ENCODE assay signal across 22 cellular contexts in the genomic region with DNA sequence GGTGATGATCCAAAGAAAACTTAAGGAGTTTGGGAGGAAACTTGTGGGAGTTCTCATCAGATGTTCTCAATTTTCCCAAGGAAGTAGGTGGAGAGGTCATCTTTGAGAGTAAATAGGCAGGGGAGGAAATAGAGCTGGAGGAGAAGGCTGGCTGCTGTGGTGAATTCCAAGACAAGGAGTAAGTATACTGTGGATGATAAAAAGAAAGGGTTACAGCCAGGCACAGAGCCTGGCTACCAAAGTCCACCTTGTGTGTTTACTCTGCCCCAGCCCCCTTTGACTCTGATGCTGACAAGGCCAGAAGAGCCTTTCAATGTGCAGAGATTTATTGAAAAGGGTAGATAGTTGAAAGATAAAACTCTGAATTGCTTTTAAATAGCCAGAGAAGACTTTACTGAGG.
DNase-seq lines count a peak whose midpoint lies in the region; ATAC-seq and TF ChIP-seq lines count a peak whose summit lies in the region.
"Had no signal": no experiment of that assay in that cellular context is flagged by ENCODE, and none has a peak within 500 bp of the region (broad histone marks: within the 10 kb centered on the region; RNA-seq: fewer than 3 reads in every experiment).

No MANE protein-coding gene starts in this region.

- peaks cover 46% of the 10 kb centered on the region for H3K4me1 ChIP-seq in Caco-2
- peaks cover 3% of the 10 kb centered on the region for H3K4me1 ChIP-seq in right cardiac atrium (ENCODE audit: control insufficient read depth, insufficient read depth, low read length)
- H3K4me1 ChIP-seq: breast epithelium had no signal

- H3K27ac Mint-ChIP-seq in Caco-2 (ENCODE audit: unreplicated experiment) (peak overlapping the region; percentile 71), chondrocyte (ENCODE audit: unreplicated experiment) (peak overlapping the region; percentile 9), nephron progenitor cell (peak overlapping the region; percentile 16)
- no peak overlapping the region for H3K27ac Mint-ChIP-seq in activated CD4-positive, alpha-beta T cell treated with anti-CD3 and anti-CD28 coated beads for 36 hours
- H3K27ac Mint-ChIP-seq in activated T-cell treated with anti-CD3 and anti-CD28 coated beads, Interleukin-2, amount 50 U/mL, for 72 hours, result no peak overlapping the region
- H3K27ac Mint-ChIP-seq: naive B cell had no signal

- intact Hi-C loops in Caco-2 (cut with micrococcal nuclease; ENCODE audit: unreplicated experiment), result loop anchor here (1.0 to 10.0 kb wide), 3 partner anchors 182 to 301 kb away; no protein-coding TSS in a partner anchor
- intact Hi-C loops in right cardiac atrium (cut with DNase I), result no loop called here
- intact Hi-C loops in activated CD4-positive, alpha-beta T cell treated with anti-CD3 and anti-CD28 coated beads for 36 hours (cut with DNase I, micrococcal nuclease), result no loop called here

- CTCF ChIA-PET in Caco-2 (lab: Charles Lee), result no interaction called here
- CTCF ChIA-PET in activated CD4-positive, alpha-beta T cell treated with anti-CD3 and anti-CD28 coated beads for 36 hours (lab: Charles Lee), result no interaction called here

- H3K27me3 Mint-ChIP-seq in Caco-2 (ENCODE audit: insufficient read depth, unreplicated experiment) (no peaks in the 10 kb centered on the region), chondrocyte (ENCODE audit: low read depth) (no peaks in the 10 kb centered on the region), nephron progenitor cell (ENCODE audit: low read depth, poor library complexity) (no peaks in the 10 kb centered on the region)
- H3K27me3 Mint-ChIP-seq in activated CD4-positive, alpha-beta T cell treated with anti-CD3 and anti-CD28 coated beads for 36 hours, result peaks cover 3% of the 10 kb centered on the region
- no peaks in the 10 kb centered on the region for H3K27me3 Mint-ChIP-seq in activated T-cell treated with anti-CD3 and anti-CD28 coated beads, Interleukin-2, amount 50 U/mL, for 72 hours (ENCODE audit: low read depth)

- H3K4me1 Mint-ChIP-seq in Caco-2 (ENCODE audit: low read depth, unreplicated experiment) (peaks cover 33% of the 10 kb centered on the region), chondrocyte (ENCODE audit: low read depth) (peaks cover 61% of the 10 kb centered on the region), nephron progenitor cell (peaks cover 34% of the 10 kb centered on the region)
- H3K4me1 Mint-ChIP-seq in activated CD4-positive, alpha-beta T cell treated with anti-CD3 and anti-CD28 coated beads for 36 hours, result no peaks in the 10 kb centered on the region
- no peaks in the 10 kb centered on the region for H3K4me1 Mint-ChIP-seq in activated T-cell treated with anti-CD3 and anti-CD28 coated beads, Interleukin-2, amount 50 U/mL, for 72 hours (ENCODE audit: low read depth)
- H3K4me1 Mint-ChIP-seq: naive B cell had no signal

- H3K4me3 Mint-ChIP-seq in Caco-2 (ENCODE audit: unreplicated experiment) (peak overlapping the region; percentile 2), chondrocyte (ENCODE audit: unreplicated experiment) (no peak overlapping the region), nephron progenitor cell (no peak overlapping the region)
- H3K4me3 Mint-ChIP-seq in activated CD4-positive, alpha-beta T cell treated with anti-CD3 and anti-CD28 coated beads for 36 hours, result no peak overlapping the region
- no peak overlapping the region for H3K4me3 Mint-ChIP-seq in activated T-cell treated with anti-CD3 and anti-CD28 coated beads, Interleukin-2, amount 50 U/mL, for 72 hours
- H3K4me3 Mint-ChIP-seq: naive B cell had no signal

- no peak overlapping the region for H3K4me3 ChIP-seq in Caco-2 (ENCODE audit: low read depth, low read length)
- no peak overlapping the region for H3K4me3 ChIP-seq in right cardiac atrium (ENCODE audit: low read length)
- H3K4me3 ChIP-seq: breast epithelium, dorsolateral prefrontal cortex, K562, lung, vagina had no signal

- BruUV-seq in Caco-2 (replicated peaks; lab: Mats Ljungman, UMichigan), result no TSS peak

- TF ChIP-seq CTCF in Caco-2 (IDR thresholded peaks at IDR 0.05; ENCODE audit: insufficient read depth in 1 of 2, low read depth in 1 of 2, low read length in 1 of 2, severe bottlenecking in 1 of 2, unreplicated experiment in 1 of 2) (no peak), chondrocyte (IDR thresholded peaks at IDR 0.05) (no peak), nephron progenitor cell (IDR thresholded peaks at IDR 0.05) (no peak)

- H3K27ac ChIP-seq in right cardiac atrium (ENCODE audit: low read length), result no peak overlapping the region
- H3K27ac ChIP-seq: C4-2B, dorsolateral prefrontal cortex, epithelial cell of prostate, vagina had no signal

- ATAC-seq in right cardiac atrium, result peak; percentile 73 to 89
- no peak for ATAC-seq in activated CD4-positive, alpha-beta T cell treated with anti-CD3 and anti-CD28 coated beads for 36 hours
- no peak for ATAC-seq in activated T-cell treated with anti-CD3 and anti-CD28 coated beads, Interleukin-2, amount 50 U/mL, for 72 hours (replicated peaks in 1 of 2)
- ATAC-seq: K562 had no signal

- no peaks in the 10 kb centered on the region for H3K36me3 Mint-ChIP-seq in Caco-2 (ENCODE audit: insufficient read depth, unreplicated experiment)
- H3K36me3 Mint-ChIP-seq in chondrocyte (ENCODE audit: low read depth), result no peaks in the 10 kb centered on the region
- peaks cover 4% of the 10 kb centered on the region for H3K36me3 Mint-ChIP-seq in nephron progenitor cell (ENCODE audit: low read depth)
- no peaks in the 10 kb centered on the region for H3K36me3 Mint-ChIP-seq in activated CD4-positive, alpha-beta T cell treated with anti-CD3 and anti-CD28 coated beads for 36 hours (ENCODE audit: low read depth)
- no peaks in the 10 kb centered on the region for H3K36me3 Mint-ChIP-seq in activated T-cell treated with anti-CD3 and anti-CD28 coated beads, Interleukin-2, amount 50 U/mL, for 72 hours (ENCODE audit: insufficient read depth in 2 of 2)
- H3K36me3 Mint-ChIP-seq: naive B cell had no signal

- POLR2A ChIA-PET in Caco-2 (lab: Charles Lee), result no interaction called here
- POLR2A ChIA-PET in activated CD4-positive, alpha-beta T cell treated with anti-CD3 and anti-CD28 coated beads for 36 hours (lab: Charles Lee), result no interaction called here

- H3K27me3 ChIP-seq in Caco-2 (replicated peaks; ENCODE audit: control insufficient read depth, insufficient read depth, low read length) (no peaks in the 10 kb centered on the region), right cardiac atrium (ENCODE audit: control insufficient read depth, insufficient read depth) (no peaks in the 10 kb centered on the region)
- H3K27me3 ChIP-seq: breast epithelium, vagina had no signal

- H3K36me3 ChIP-seq in Caco-2 (ENCODE audit: control insufficient read depth, insufficient read depth, low read length), result no peaks in the 10 kb centered on the region; the same call in 1 of the 2 replicates
- H3K36me3 ChIP-seq: breast epithelium, vagina had no signal

- DNase-seq in Caco-2 (peak; percentile 60 to 90), chondrocyte (ENCODE audit: low spot score) (no peak), right cardiac atrium (no peak), nephron progenitor cell (no peak), KG1 (lab: John Stamatoyannopoulos, UW) (no peak), T-helper 1 cell (no peak)
- DNase-seq in activated CD4-positive, alpha-beta T cell treated with anti-CD3 and anti-CD28 coated beads for 36 hours, result no peak
- no peak for DNase-seq in activated T-cell treated with anti-CD3 and anti-CD28 coated beads, Interleukin-2, amount 50 U/mL, for 72 hours
- DNase-seq: activated CD4-positive, alpha-beta T cell treated with anti-CD3 and anti-CD28 coated beads for 4 hours; activated effector memory CD4-positive, alpha-beta T cell treated with Interleukin-2 at 50 U/mL for 16 hours; dorsolateral prefrontal cortex; HCEC 1CT; naive B cell; NCI-H2029 treated with DMSO at 0.1 percent for 48 hours; NCI-H510A treated with DMSO at 0.1 percent for 48 hours; posterior cingulate gyrus had no signal

- H3K9me3 Mint-ChIP-seq in Caco-2 (ENCODE audit: unreplicated experiment) (peaks cover 63% of the 10 kb centered on the region), chondrocyte (ENCODE audit: low read depth) (no peaks in the 10 kb centered on the region), nephron progenitor cell (peaks cover 8% of the 10 kb centered on the region)
- H3K9me3 Mint-ChIP-seq in activated CD4-positive, alpha-beta T cell treated with anti-CD3 and anti-CD28 coated beads for 36 hours (ENCODE audit: low read depth), result peaks cover 2% of the 10 kb centered on the region
- peaks cover 5 to 14% of the 10 kb centered on the region in 2 donors for H3K9me3 Mint-ChIP-seq in activated T-cell treated with anti-CD3 and anti-CD28 coated beads, Interleukin-2, amount 50 U/mL, for 72 hours

- H3K9me3 ChIP-seq in Caco-2, result no peaks in the 10 kb centered on the region
- H3K9me3 ChIP-seq in right cardiac atrium (ENCODE audit: control insufficient read depth, low read length), result no peaks in the 10 kb centered on the region
- H3K9me3 ChIP-seq: breast epithelium, vagina had no signal

Comparison
In these comparisons a context has a peak if more than half of its experiments do, and no peak if none do; other contexts are left out.
1. DNase-seq: peak in Caco-2 (2 of 2); none in chondrocyte (single experiment), right cardiac atrium (0 of 3), nephron progenitor cell (single experiment), activated CD4-positive, alpha-beta T cell treated with anti-CD3 and anti-CD28 coated beads for 36 hours (single experiment), activated T-cell treated with anti-CD3 and anti-CD28 coated beads, Interleukin-2, amount 50 U/mL, for 72 hours (0 of 2), KG1 (single experiment) and T-helper 1 cell (0 of 5).
2. H3K27ac Mint-ChIP-seq: peak in Caco-2 (single experiment), chondrocyte (single experiment) and nephron progenitor cell (single experiment); none in activated CD4-positive, alpha-beta T cell treated with anti-CD3 and anti-CD28 coated beads for 36 hours (single experiment) and activated T-cell treated with anti-CD3 and anti-CD28 coated beads, Interleukin-2, amount 50 U/mL, for 72 hours (single experiment).
3. ATAC-seq: peak in right cardiac atrium (2 of 2); none in activated CD4-positive, alpha-beta T cell treated with anti-CD3 and anti-CD28 coated beads for 36 hours (single experiment) and activated T-cell treated with anti-CD3 and anti-CD28 coated beads, Interleukin-2, amount 50 U/mL, for 72 hours (0 of 2).